ENCODE assay signal across 9 cellular contexts in the genomic region with DNA sequence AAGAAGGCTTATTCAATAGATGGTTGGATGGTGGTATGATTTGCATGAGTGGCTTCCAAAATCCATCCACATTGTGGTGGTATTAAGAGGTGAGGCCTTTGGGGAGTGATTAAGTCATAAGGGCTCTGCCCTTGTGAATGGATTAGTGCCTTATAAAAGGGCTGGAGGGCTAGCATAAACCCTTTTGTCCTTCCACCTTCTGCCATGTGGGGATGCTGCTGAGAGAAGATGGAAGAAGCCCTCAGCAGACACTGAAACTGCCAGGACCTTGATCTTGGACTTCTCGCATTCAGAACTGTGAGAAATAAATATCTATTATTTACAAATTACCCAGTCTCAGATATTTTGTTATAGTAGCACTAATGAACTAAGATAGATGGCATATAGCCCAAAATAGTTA. TPM values are rescaled to one million over a fixed set of nuclear protein-coding genes. Genes with fewer than 3 reads are reported as not detected.
DNase-seq lines count a peak whose midpoint lies in the region; ATAC-seq, FAIRE-seq and TF ChIP-seq lines count a peak whose summit lies in the region.
"Had no signal": no experiment of that assay in that cellular context is flagged by ENCODE, and none has a peak within 500 bp of the region (broad histone marks: within the 10 kb centered on the region; RNA-seq: fewer than 3 reads in every experiment).

No MANE protein-coding gene starts in this region.

- no peaks in the 10 kb centered on the region for H4K20me1 ChIP-seq in GM12878 (ENCODE audit: control insufficient read depth, insufficient read depth)

- CTCF ChIA-PET in GM12878 (lab: Yijun Ruan, JAX): interaction anchor here (0.7 kb wide), 1 partner anchor 146 kb away, joined by 3 read pairs; no protein-coding TSS in a partner anchor

- no peak overlapping the region for H3K4me3 ChIP-seq in GM12878
- no peak overlapping the region for H3K4me3 ChIP-seq in kidney (ENCODE audit: low read length in 2 of 2)

- no peaks in the 10 kb centered on the region for H3K4me1 ChIP-seq in GM12878 (ENCODE audit: control insufficient read depth, insufficient read depth, low read length)
- no peaks in the 10 kb centered on the region for H3K4me1 ChIP-seq in kidney (ENCODE audit: control insufficient read depth in 1 of 2, insufficient read depth in 1 of 2, low read depth in 1 of 2, low read length in 2 of 2)

- H2AFZ ChIP-seq in GM12878 (ENCODE audit: control insufficient read depth, low read depth, low read length): no peak overlapping the region

- H3K27me3 ChIP-seq in GM12878 (replicated peaks in 1 of 2; ENCODE audit: control insufficient read depth in 2 of 2, insufficient read depth in 2 of 2, low read length in 1 of 2): no peaks in the 10 kb centered on the region

- no peak overlapping the region for H3K27ac Mint-ChIP-seq in nephron progenitor cell
- H3K27ac Mint-ChIP-seq in stimulated activated memory B cell treated with anti-CD40 and anti-IgM and Interleukin-4, amounts not matched to agents 10 μg/mL and 1 μg/mL and 100 μg/mL, for 72 hours: no peak overlapping the region
- H3K27ac Mint-ChIP-seq: naive thymus-derived CD4-positive, alpha-beta T cell had no signal

- H3K9me3 Mint-ChIP-seq in nephron progenitor cell: no peaks in the 10 kb centered on the region
- no peaks in the 10 kb centered on the region for H3K9me3 Mint-ChIP-seq in stimulated activated memory B cell treated with anti-CD40 and anti-IgM and Interleukin-4, amounts not matched to agents 10 μg/mL and 1 μg/mL and 100 μg/mL, for 72 hours
- H3K9me3 Mint-ChIP-seq: naive thymus-derived CD4-positive, alpha-beta T cell had no signal

- H3K36me3 Mint-ChIP-seq in nephron progenitor cell (ENCODE audit: low read depth): no peaks in the 10 kb centered on the region
- no peaks in the 10 kb centered on the region for H3K36me3 Mint-ChIP-seq in stimulated activated memory B cell treated with anti-CD40 and anti-IgM and Interleukin-4, amounts not matched to agents 10 μg/mL and 1 μg/mL and 100 μg/mL, for 72 hours
- H3K36me3 Mint-ChIP-seq: naive thymus-derived CD4-positive, alpha-beta T cell had no signal

- no peak for TF ChIP-seq EP300 in GM12878 (IDR thresholded peaks at IDR 0.05; ENCODE audit: borderline replicate concordance in 1 of 2, control insufficient read depth in 1 of 2, low read depth in 2 of 2, low read length in 2 of 2)

- peaks cover 5% of the 10 kb centered on the region for H3K4me1 Mint-ChIP-seq in nephron progenitor cell
- no peaks in the 10 kb centered on the region for H3K4me1 Mint-ChIP-seq in stimulated activated memory B cell treated with anti-CD40 and anti-IgM and Interleukin-4, amounts not matched to agents 10 μg/mL and 1 μg/mL and 100 μg/mL, for 72 hours

- FAIRE-seq in GM12878 (lab: Jason Lieb, UNC): no peak
- FAIRE-seq in kidney (lab: Jason Lieb, UNC): no peak

- peak; percentile 50 for ATAC-seq in GM12878
- ATAC-seq in stimulated activated memory B cell treated with anti-CD40 and anti-IgM and Interleukin-4, amounts not matched to agents 10 μg/mL and 1 μg/mL and 100 μg/mL, for 72 hours: no peak
- ATAC-seq: naive thymus-derived CD4-positive, alpha-beta T cell had no signal

- H3K27me3 Mint-ChIP-seq in nephron progenitor cell (ENCODE audit: low read depth, poor library complexity): peaks cover 18% of the 10 kb centered on the region
- no peaks in the 10 kb centered on the region for H3K27me3 Mint-ChIP-seq in stimulated activated memory B cell treated with anti-CD40 and anti-IgM and Interleukin-4, amounts not matched to agents 10 μg/mL and 1 μg/mL and 100 μg/mL, for 72 hours
- H3K27me3 Mint-ChIP-seq: naive thymus-derived CD4-positive, alpha-beta T cell had no signal

- in situ Hi-C loops in GM12878 (cut with MboI): no loop called here

- H3K79me2 ChIP-seq in GM12878 (ENCODE audit: control insufficient read depth, insufficient read depth, low read length): no peaks in the 10 kb centered on the region

- SMC1A ChIA-PET in GM12878 (lab: Charles Lee; ENCODE audit: uncharacterized antibody, unreplicated experiment): no interaction called here

- TF ChIP-seq RAD21 in GM12878 (IDR thresholded peaks at IDR 0.05; ENCODE audit: insufficient read depth, low read depth, low read length): peak; percentile 4; the same call in 1 of the 2 replicates

- DNase-seq in NCI-H146 treated with DMSO at 0.1 percent for 48 hours (lab: John Stamatoyannopoulos, UW; ENCODE audit: unreplicated experiment) (peak; percentile 18), GM12878 (ENCODE audit: low read depth, low spot score) (no peak), nephron progenitor cell (no peak), kidney (no peak), cerebellar nuclear complex (lab: John Stamatoyannopoulos, UW) (no peak)
- DNase-seq in activated CD4-positive, alpha-beta T cell treated with anti-CD3 and anti-CD28 coated beads for 48 hours: no peak
- DNase-seq: naive thymus-derived CD4-positive, alpha-beta T cell had no signal

- intact Hi-C loops in GM12878 (cut with micrococcal nuclease; ENCODE audit: unreplicated experiment) (no loop called here), kidney (cut with DNase I) (no loop called here)

- TF ChIP-seq POLR2A in GM12878 (IDR thresholded peaks at IDR 0.05; ENCODE audit: low read depth, low read length): no peak

- POLR2A ChIA-PET in GM12878 (lab: Charles Lee): no interaction called here

- peak; percentile 40 for TF ChIP-seq CTCF in GM12874 (IDR thresholded peaks at IDR 0.05; ENCODE audit: insufficient read depth, low read depth, low read length)
- peak in 2 of 3 experiments; percentile 19 to 48; a peak in 2 of 6 replicates for TF ChIP-seq CTCF in GM12878 (IDR thresholded peaks at IDR 0.05 in 2 of 3, conservative IDR thresholded peaks at IDR 0.05 in 1 of 3; ENCODE audit: control insufficient read depth in 2 of 3, extremely low read depth in 1 of 3, insufficient read depth in 1 of 3, low read depth in 3 of 3, low read length in 3 of 3)
- TF ChIP-seq CTCF in nephron progenitor cell (IDR thresholded peaks at IDR 0.05): peak; percentile 13
- no peak for TF ChIP-seq CTCF in kidney (IDR thresholded peaks at IDR 0.05; ENCODE audit: borderline replicate concordance, extremely low read depth, insufficient read depth)

- H3K27ac ChIP-seq in GM12878 (ENCODE audit: control insufficient read depth, insufficient read depth): no peak overlapping the region
- no peak overlapping the region for H3K27ac ChIP-seq in kidney (ENCODE audit: low read depth in 2 of 2, low read length in 2 of 2)

- H3K4me3 Mint-ChIP-seq in nephron progenitor cell: no peak overlapping the region
- no peak overlapping the region for H3K4me3 Mint-ChIP-seq in stimulated activated memory B cell treated with anti-CD40 and anti-IgM and Interleukin-4, amounts not matched to agents 10 μg/mL and 1 μg/mL and 100 μg/mL, for 72 hours
- H3K4me3 Mint-ChIP-seq: naive thymus-derived CD4-positive, alpha-beta T cell had no signal

- no peaks in the 10 kb centered on the region for H3K36me3 ChIP-seq in GM12878 (ENCODE audit: control insufficient read depth in 2 of 2, insufficient read depth in 2 of 2, low read length in 1 of 2)
- no peaks in the 10 kb centered on the region for H3K36me3 ChIP-seq in kidney (ENCODE audit: control insufficient read depth in 1 of 2, insufficient read depth in 2 of 2, low read length in 2 of 2)

- H3K9me3 ChIP-seq in GM12878 (replicated peaks; ENCODE audit: control insufficient read depth, insufficient read depth, low read length) (no peaks in the 10 kb centered on the region), kidney (ENCODE audit: control insufficient read depth in 1 of 2, low read length in 2 of 2) (no peaks in the 10 kb centered on the region)

- RAD21 ChIA-PET in GM12878 (lab: Charles Lee; ENCODE audit: unreplicated experiment): no interaction called here

- H3K9ac ChIP-seq in GM12878 (ENCODE audit: control insufficient read depth, insufficient read depth, low read length) (no peak overlapping the region), kidney (ENCODE audit: low read length in 2 of 2) (no peak overlapping the region)

- no peak overlapping the region for H3K4me2 ChIP-seq in GM12878 (ENCODE audit: control insufficient read depth, insufficient read depth)

- 100% methylated on average over 1 of the region's 1 CpG for WGBS in GM12878 (ENCODE audit: insufficient coverage, insufficient replicate concordance, low lambda C conversion rate, missing lambda C conversion rate)

- no TSS peak for BruUV-seq in GM12878 (replicated peaks; lab: Mats Ljungman, UMichigan)

TF ChIP-seq in GM12878, 131 proteins besides CTCF, POLR2A, EP300 and RAD21:
- TF ChIP-seq, protein P1, sequence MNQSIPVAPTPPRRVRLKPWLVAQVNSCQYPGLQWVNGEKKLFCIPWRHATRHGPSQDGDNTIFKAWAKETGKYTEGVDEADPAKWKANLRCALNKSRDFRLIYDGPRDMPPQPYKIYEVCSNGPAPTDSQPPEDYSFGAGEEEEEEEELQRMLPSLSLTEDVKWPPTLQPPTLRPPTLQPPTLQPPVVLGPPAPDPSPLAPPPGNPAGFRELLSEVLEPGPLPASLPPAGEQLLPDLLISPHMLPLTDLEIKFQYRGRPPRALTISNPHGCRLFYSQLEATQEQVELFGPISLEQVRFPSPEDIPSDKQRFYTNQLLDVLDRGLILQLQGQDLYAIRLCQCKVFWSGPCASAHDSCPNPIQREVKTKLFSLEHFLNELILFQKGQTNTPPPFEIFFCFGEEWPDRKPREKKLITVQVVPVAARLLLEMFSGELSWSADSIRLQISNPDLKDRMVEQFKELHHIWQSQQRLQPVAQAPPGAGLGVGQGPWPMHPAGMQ (IDR thresholded peaks at IDR 0.05; ENCODE audit: borderline replicate concordance): no peak
- no peak for TF ChIP-seq ATF7 (IDR thresholded peaks at IDR 0.05; ENCODE audit: low read depth)
- no peak for TF ChIP-seq SUZ12 (IDR thresholded peaks at IDR 0.05; ENCODE audit: unreplicated experiment)

RNA-seq across cellular contexts. Expression of a gene that starts 27.8 kb away (rescaled TPM):
- total RNA-seq in GM12878 (2013; cell fraction: nucleolus; rRNA removed): 375 and 408 TPM in 2 replicates
- total RNA-seq in GM12878 (2014; rRNA removed) (71.5 and 93.1 TPM in 2 replicates), GM12878 (2014; rRNA removed; fragmentation: Illumina TruSeq; extraction: Trizol) (107 TPM in 2 replicates), GM12878 (2021) (81.4 and 82.7 TPM in 2 replicates), kidney (35.3 TPM)
- 17.7 TPM for polyA plus RNA-seq in GM12878 (2011; ENCODE audit: low read depth)
- polyA plus RNA-seq in GM12878 (2011; rRNA removed) (67.6 and 103 TPM in 2 replicates), GM12878 (2014; fragmentation: Illumina TruSeq; extraction: Trizol) (88.9 and 125 TPM in 2 replicates), GM12878 (2014; fragmentation: Nextera tagmentation; extraction: Ambion mirVana) (10 to 100 TPM; 47.4 to 90.4 TPM), GM12878 (2014; rRNA removed) (62.0 and 68.2 TPM in 2 replicates), GM12878 (2016; fragmentation: Nextera tagmentation; extraction: Ambion mirVana) (100 to 1,000 TPM in 1 of 2 experiments, 10 to 100 TPM in 1; 96.8 to 112 TPM), kidney (ENCODE audit: insufficient read depth, low read depth, low replicate concordance) (12.2 TPM)
- polyA plus RNA-seq in GM12878 (2011; cell fraction: cytosol; rRNA removed): 27.2 and 33.1 TPM in 2 replicates
- polyA plus RNA-seq in GM12878 (2011; cell fraction: nucleus; rRNA removed): 42.7 and 55.7 TPM in 2 replicates
- polyA plus RNA-seq in GM12878 (2012): 26.8 and 27.5 TPM in 2 replicates
- 78.9 and 81.7 TPM in 2 replicates for polyA minus RNA-seq in GM12878 (2011; rRNA and poly(A)+ RNA removed)
- 30.7 and 41.2 TPM in 2 replicates for polyA minus RNA-seq in GM12878 (2011; cell fraction: cytosol; rRNA and poly(A)+ RNA removed)
- 65.9 and 118 TPM in 2 replicates for polyA minus RNA-seq in GM12878 (2011; cell fraction: nucleus; rRNA and poly(A)+ RNA removed)
